ENCODE assay signal across 26 cellular contexts in the genomic region with DNA sequence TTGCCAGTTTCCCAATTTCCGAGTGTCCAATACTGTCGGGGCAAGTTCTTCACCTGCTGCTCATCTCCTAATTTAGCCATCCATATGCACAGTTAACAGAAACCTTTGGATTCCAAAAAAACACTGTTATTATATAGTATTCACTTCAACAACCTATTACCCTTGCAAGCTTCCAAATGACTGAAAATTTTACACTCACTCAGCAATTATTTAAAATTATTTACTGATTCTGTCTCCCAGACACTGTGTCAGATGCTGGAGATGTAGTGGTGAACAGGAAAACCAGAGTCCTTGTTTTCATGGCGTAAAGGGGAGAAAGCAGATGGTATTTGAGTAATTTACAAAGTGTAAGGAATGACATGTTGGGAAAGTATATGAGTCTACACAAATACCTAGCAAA.
"Had no signal": no experiment of that assay in that cellular context is flagged by ENCODE, and none has a peak within 500 bp of the region (broad histone marks: within the 10 kb centered on the region; RNA-seq: fewer than 3 reads in every experiment).

No MANE protein-coding gene starts in this region.

- H3K27ac ChIP-seq: colonic mucosa, epithelial cell of prostate, foreskin keratinocyte, gastroesophageal sphincter, heart left ventricle, hepatocyte, left lung, lower lobe of right lung had no signal

- H3K27ac Mint-ChIP-seq: dendritic cell treated with granulocyte-macrophage colony-stimulating factor and Interleukin-4, amounts not matched to agents 40 ng/mL and 50 ng/mL, for 4 days; effector memory CD8-positive, alpha-beta T cell; endodermal cell; mesothelial cell of epicardium had no signal

- H3K36me3 ChIP-seq: colonic mucosa, lower lobe of right lung had no signal

- H3K4me3 ChIP-seq: colonic mucosa, gastroesophageal sphincter, heart left ventricle, hepatocyte, left lung, lower lobe of right lung, mucosa of descending colon had no signal

- H2AFZ ChIP-seq: hepatocyte had no signal

- H3K4me1 ChIP-seq: colonic mucosa had no signal

- DNase-seq: colonic mucosa; cortex of kidney; effector CD8-positive, alpha-beta T cell; effector memory CD8-positive, alpha-beta T cell; endodermal cell; erythroblast; foreskin keratinocyte; heart left ventricle; hypothalamus; immature natural killer cell; kidney; kidney glomerular epithelial cell; left colon; left lung; left ventricle myocardium superior; lower lobe of right lung; mesenchymal stem cell; mucosa of descending colon had no signal

- H3K4me1 Mint-ChIP-seq: immature natural killer cell had no signal

- FAIRE-seq: endometrium, frontal cortex, kidney had no signal

- H3K27me3 Mint-ChIP-seq: dendritic cell treated with granulocyte-macrophage colony-stimulating factor and Interleukin-4, amounts not matched to agents 40 ng/mL and 50 ng/mL, for 4 days; effector memory CD8-positive, alpha-beta T cell had no signal

- H3K9me3 ChIP-seq: colonic mucosa, gastroesophageal sphincter, heart left ventricle, left lung, lower lobe of right lung, mucosa of descending colon had no signal

- H3K79me2 ChIP-seq: hepatocyte had no signal

- ATAC-seq: effector memory CD8-positive, alpha-beta T cell; esophagus mucosa; foreskin keratinocyte; gastroesophageal sphincter; heart left ventricle; left colon; left lung; left ventricle myocardium superior; lower lobe of right lung; mucosa of descending colon had no signal

- H3K4me3 Mint-ChIP-seq: dendritic cell treated with granulocyte-macrophage colony-stimulating factor and Interleukin-4, amounts not matched to agents 40 ng/mL and 50 ng/mL, for 4 days; effector memory CD8-positive, alpha-beta T cell; endodermal cell; mesothelial cell of epicardium had no signal

- H3K9me3 Mint-ChIP-seq: dendritic cell treated with granulocyte-macrophage colony-stimulating factor and Interleukin-4, amounts not matched to agents 40 ng/mL and 50 ng/mL, for 4 days; effector memory CD8-positive, alpha-beta T cell; endodermal cell; immature natural killer cell; mesothelial cell of epicardium had no signal

- H3K27me3 ChIP-seq: colonic mucosa, foreskin keratinocyte, gastroesophageal sphincter, heart left ventricle, hepatocyte, left lung had no signal

- H3K4me2 ChIP-seq: hepatocyte had no signal
